ENCODE assay signal across 21 cellular contexts in the genomic region with DNA sequence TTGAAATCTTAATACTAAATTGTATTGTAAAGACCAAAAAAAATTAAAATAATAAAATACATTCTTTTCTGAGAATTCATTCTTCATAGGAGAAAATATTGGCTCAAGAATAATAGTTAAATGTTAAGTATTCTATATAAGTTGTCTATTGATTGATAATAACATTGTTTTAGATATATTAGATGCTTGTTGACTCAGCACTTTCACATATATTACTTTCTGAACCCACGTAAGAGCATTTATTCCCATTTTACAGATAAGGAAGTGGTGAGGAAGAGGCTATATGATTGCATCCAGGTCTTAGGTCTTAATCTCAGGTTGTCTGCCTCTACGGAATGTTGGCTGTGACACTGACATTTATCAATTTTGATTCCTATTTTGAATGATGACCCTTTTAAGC.
"Had no signal": no experiment of that assay in that cellular context is flagged by ENCODE, and none has a peak within 500 bp of the region (broad histone marks: within the 10 kb centered on the region; RNA-seq: fewer than 3 reads in every experiment).

No MANE protein-coding gene starts in this region.

- DNase-seq: KBM-7, MV-4-11, NCI-H1048, NCI-H1105, NCI-H1417 treated with DMSO at 0.1 percent for 48 hours, NCI-H187, NCI-H2029, NCI-H2081 treated with DMSO at 0.1 percent for 48 hours, NCI-H2171, NCI-H226, NCI-H446, NCI-H510A, NCI-H524 treated with DMSO at 0.1 percent for 48 hours, NCI-H69, NCI-H774, Right ventricle myocardium superior, RPMI8226, SIG-M5 had no signal

- H3K27me3 ChIP-seq: SJSA1 had no signal

- H3K4me3 ChIP-seq: SJSA1, SK-N-MC had no signal

- H3K9me3 ChIP-seq: SJSA1 had no signal

- H3K27ac ChIP-seq: SJSA1, SK-N-MC had no signal

- H3K36me3 ChIP-seq: SJSA1 had no signal

- FAIRE-seq: RCC 7860 had no signal
